ENCODE assay signal across 14 cellular contexts in the genomic region with DNA sequence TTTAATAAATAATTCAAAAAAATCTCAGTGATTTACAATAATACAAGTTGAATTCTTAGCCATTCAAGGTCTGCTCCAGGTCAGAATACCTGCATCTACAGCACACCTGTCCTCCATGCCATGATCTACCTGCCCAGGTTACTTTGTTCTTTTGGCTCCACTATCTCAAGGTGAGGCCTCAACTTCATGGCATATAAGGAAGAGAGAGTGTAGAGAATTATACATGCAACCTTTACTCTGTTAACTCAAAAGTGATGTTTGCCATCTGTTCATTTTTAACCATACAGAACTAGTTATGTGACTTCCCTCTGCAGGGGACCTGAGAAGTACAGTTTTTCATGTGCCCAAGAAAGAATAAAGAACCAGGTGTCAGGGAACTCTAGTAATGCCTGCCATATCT. TPM values are rescaled to one million over a fixed set of nuclear protein-coding genes. Genes with fewer than 3 reads are reported as not detected.
DNase-seq lines count a peak whose midpoint lies in the region; ATAC-seq lines count a peak whose summit lies in the region.
"Had no signal": no experiment of that assay in that cellular context is flagged by ENCODE, and none has a peak within 500 bp of the region (broad histone marks: within the 10 kb centered on the region; RNA-seq: fewer than 3 reads in every experiment).

No MANE protein-coding gene starts in this region.

- peak; percentile 6 for DNase-seq in NCI-H2171 treated with DMSO at 0.1 percent for 48 hours (lab: John Stamatoyannopoulos, UW)
- no peak for DNase-seq in NCI-H2171 (lab: John Stamatoyannopoulos, UW)
- no peak for DNase-seq in left colon
- no peak for DNase-seq in SIG-M5 (lab: John Stamatoyannopoulos, UW)
- no peak for DNase-seq in NCI-H2029 (lab: John Stamatoyannopoulos, UW)
- DNase-seq: AML-193; Caco-2; Calu3; CD4-positive, alpha-beta T cell; CD8-positive, alpha-beta T cell; DMS79 treated with DMSO at 0.1 percent for 48 hours; GF-D8 had no signal

- intact Hi-C loops in left colon (cut with DNase I, micrococcal nuclease), result loop anchor here in 1 of 2 donors (10.0 kb wide), 1 partner anchor 643 kb away; no protein-coding TSS in a partner anchor

- peak; percentile 80 for ATAC-seq in left colon
- ATAC-seq: A549; CD8-positive, alpha-beta T cell had no signal

RNA-seq across cellular contexts. Expression of a gene that starts 28.2 kb away (rescaled TPM):
- 10 to 100 TPM; 52.3 to 55.2 TPM for total RNA-seq in left colon

RNA-seq across cellular contexts. Expression of a gene that starts 38.7 kb away (rescaled TPM):
- total RNA-seq in left colon, result 1 to 10 TPM in 1 of 2 donors, under 1 TPM in 1; 0.61 to 4.5 TPM
- total RNA-seq: A172, Calu3 had no signal
